Comparison of ENCODE assay signal across 10 cellular contexts in genomic region chr12:52796429-52796794, GRCh38. TPM values are rescaled to one million over a fixed set of nuclear protein-coding genes. Genes with fewer than 3 reads are reported as not detected.
"Had no signal": no experiment of that assay in that cellular context is flagged by ENCODE, and none has a peak within 500 bp of the region (broad histone marks: within the 10 kb centered on the region; RNA-seq: fewer than 3 reads in every experiment).

No MANE protein-coding gene starts in this region.

- FAIRE-seq: HepG2, HTR-8/SVneo had no signal

- H3K4me2 ChIP-seq: KMS-11 had no signal

- H3K27ac ChIP-seq: HL-60, KMS-11 had no signal

- H3K36me3 Mint-ChIP-seq: IgD-negative memory B cell had no signal

- H3K9me3 Mint-ChIP-seq: IgD-negative memory B cell had no signal

- DNase-seq: IMR-90, KBM-7, KG1 had no signal

- ATAC-seq: HepG2 had no signal

- H3K9ac ChIP-seq: KMS-11 had no signal

- H3K4me3 Mint-ChIP-seq: IgD-negative memory B cell had no signal

- H3K4me1 Mint-ChIP-seq: IgD-negative memory B cell had no signal

- H3K27ac Mint-ChIP-seq: IgD-negative memory B cell had no signal

RNA-seq across cellular contexts. Expression of gene KRT3, which starts 0.5 kb away (rescaled TPM):
- total RNA-seq: HepG2, HT-29, IMR-90 had no signal
- polyA plus RNA-seq: HepG2, IgD-negative memory B cell, IMR-90 had no signal

RNA-seq across cellular contexts. Expression of gene KRT4, which starts 17.5 kb away (rescaled TPM):
- total RNA-seq: HepG2, HT-29, HT1080 had no signal
- polyA plus RNA-seq: HepG2, IgD-negative memory B cell had no signal

RNA-seq across cellular contexts. Expression of gene KRT76, which starts 19.3 kb away (rescaled TPM):
- total RNA-seq: HepG2, HT-29, HT1080, IMR-90 had no signal
- polyA plus RNA-seq: HepG2, IgD-negative memory B cell, IMR-90 had no signal

RNA-seq across cellular contexts. Expression of gene KRT79, which starts 37.7 kb away (rescaled TPM):
- total RNA-seq: HepG2, HT-29 had no signal
- polyA plus RNA-seq: IgD-negative memory B cell had no signal

RNA-seq across cellular contexts. Expression of gene KRT78, which starts 52.4 kb away (rescaled TPM):
- total RNA-seq: HepG2, HT-29, HT1080, IMR-90 had no signal
- polyA plus RNA-seq: HepG2, IgD-negative memory B cell, IMR-90 had no signal
